9 cellular contexts compared by ENCODE assay signal in genomic region chr11:69497221-69497787, GRCh38. TPM values are rescaled to one million over a fixed set of nuclear protein-coding genes. Genes with fewer than 3 reads are reported as not detected.
DNase-seq lines count a peak whose midpoint lies in the region; ATAC-seq and TF ChIP-seq lines count a peak whose summit lies in the region.
"Had no signal": no experiment of that assay in that cellular context is flagged by ENCODE, and none has a peak within 500 bp of the region (broad histone marks: within the 10 kb centered on the region; RNA-seq: fewer than 3 reads in every experiment).

No MANE protein-coding gene starts in this region.

- TF ChIP-seq CTCF in uterus (IDR thresholded peaks at IDR 0.05), result no peak

- H3K36me3 ChIP-seq in mesendoderm (ENCODE audit: control insufficient read depth, insufficient read depth, low read length) (no peaks in the 10 kb centered on the region), uterus (no peaks in the 10 kb centered on the region)

- H3K9ac ChIP-seq in mesendoderm (ENCODE audit: low read length), result no peak overlapping the region

- DNase-seq in NCI-H226, result peak; percentile 99
- DNase-seq in epidermal melanocyte (ENCODE audit: insufficient read length, low spot score), result peak; percentile 95
- DNase-seq in mesendoderm, result peak; percentile 76
- DNase-seq in uterus, result peak; percentile 56 to 68
- no peak for DNase-seq in DMS79 treated with DMSO at 0.1 percent for 48 hours (lab: John Stamatoyannopoulos, UW)
- no peak for DNase-seq in OCI-M2 (lab: John Stamatoyannopoulos, UW; ENCODE audit: unreplicated experiment)
- no peak for DNase-seq in activated CD4-positive, CD25-positive, alpha-beta regulatory T cell treated with anti-CD3 and anti-CD28 coated beads, Interleukin-2, amount 50 U/mL, for 72 hours

- no peaks in the 10 kb centered on the region for H3K4me1 ChIP-seq in mesendoderm (ENCODE audit: control insufficient read depth, low read depth, low read length)
- peaks cover 0 to 11% of the 10 kb centered on the region in 2 donors for H3K4me1 ChIP-seq in uterus

- no peak overlapping the region for H3K56ac ChIP-seq in mesendoderm (ENCODE audit: low read length)

- ATAC-seq in HG02642 (IDR thresholded peaks at IDR 0.05; ENCODE audit: poor library complexity, unreplicated experiment), result no peak

- intact Hi-C loops in uterus (cut with DNase I; ENCODE audit: low total_unique reads), result no loop called here

- no peak overlapping the region for H4K5ac ChIP-seq in mesendoderm (ENCODE audit: low read length)

- no peak overlapping the region for H3K23ac ChIP-seq in mesendoderm (ENCODE audit: low read length)

- H3K79me1 ChIP-seq in mesendoderm (ENCODE audit: low read length), result no peaks in the 10 kb centered on the region

- no peak overlapping the region for H2BK15ac ChIP-seq in mesendoderm (replicated peaks; ENCODE audit: low read depth)

- no peak for TF ChIP-seq POLR2A in uterus (IDR thresholded peaks at IDR 0.05)

- no peaks in the 10 kb centered on the region for H3K9me3 ChIP-seq in uterus

- H3K4ac ChIP-seq in mesendoderm (ENCODE audit: low read depth, low read length), result no peak overlapping the region

- no peak overlapping the region for H3K18ac ChIP-seq in mesendoderm (ENCODE audit: low read length)

- no peak overlapping the region for H3K4me2 ChIP-seq in mesendoderm (ENCODE audit: low read length)

- H3K27me3 ChIP-seq in mesendoderm (ENCODE audit: insufficient read depth, low read length, poor library complexity) (no peaks in the 10 kb centered on the region), uterus (no peaks in the 10 kb centered on the region)

- H3K79me2 ChIP-seq in mesendoderm (ENCODE audit: control insufficient read depth, insufficient read depth, low read length), result no peaks in the 10 kb centered on the region

- no CpG with 5 or more reads among the region's 19 CpGs for WGBS in mesendoderm (ENCODE audit: extremely low coverage, insufficient coverage, low lambda C conversion rate)

- H4K8ac ChIP-seq in mesendoderm (ENCODE audit: low read depth, low read length), result no peak overlapping the region

- H2BK120ac ChIP-seq in mesendoderm (ENCODE audit: low read depth, low read length), result no peak overlapping the region

- H2AK5ac ChIP-seq in mesendoderm (ENCODE audit: low read length), result no peak overlapping the region

- H3K4me3 ChIP-seq in mesendoderm (ENCODE audit: low read length) (no peak overlapping the region), uterus (no peak overlapping the region)

- no peak overlapping the region for H2BK5ac ChIP-seq in mesendoderm (ENCODE audit: low read length)

- no peak overlapping the region for H3K27ac ChIP-seq in mesendoderm (ENCODE audit: low read depth, low read length)
- peak overlapping the region; percentile 25 to 86 for H3K27ac ChIP-seq in uterus

RNA-seq across cellular contexts. Expression of gene LINC01488, which starts 15.8 kb away (rescaled TPM):
- polyA plus RNA-seq in mesendoderm (2013, experiment 1 of 2), result not detected
- polyA plus RNA-seq in mesendoderm (2013, experiment 2 of 2), result not detected
- total RNA-seq in uterus, result not detected
- total RNA-seq: mononuclear cell had no signal

Comparison
In these comparisons a context has a peak if more than half of its experiments do, and no peak if none do; other contexts are left out.
1. DNase-seq: peak in NCI-H226 (single experiment), epidermal melanocyte (single experiment), mesendoderm (single experiment) and uterus (2 of 2); none in DMS79 treated with DMSO at 0.1 percent for 48 hours (single experiment), OCI-M2 (single experiment) and activated CD4-positive, CD25-positive, alpha-beta regulatory T cell treated with anti-CD3 and anti-CD28 coated beads, Interleukin-2, amount 50 U/mL, for 72 hours (single experiment).